1 cellular context compared by ENCODE assay signal in the genomic region with DNA sequence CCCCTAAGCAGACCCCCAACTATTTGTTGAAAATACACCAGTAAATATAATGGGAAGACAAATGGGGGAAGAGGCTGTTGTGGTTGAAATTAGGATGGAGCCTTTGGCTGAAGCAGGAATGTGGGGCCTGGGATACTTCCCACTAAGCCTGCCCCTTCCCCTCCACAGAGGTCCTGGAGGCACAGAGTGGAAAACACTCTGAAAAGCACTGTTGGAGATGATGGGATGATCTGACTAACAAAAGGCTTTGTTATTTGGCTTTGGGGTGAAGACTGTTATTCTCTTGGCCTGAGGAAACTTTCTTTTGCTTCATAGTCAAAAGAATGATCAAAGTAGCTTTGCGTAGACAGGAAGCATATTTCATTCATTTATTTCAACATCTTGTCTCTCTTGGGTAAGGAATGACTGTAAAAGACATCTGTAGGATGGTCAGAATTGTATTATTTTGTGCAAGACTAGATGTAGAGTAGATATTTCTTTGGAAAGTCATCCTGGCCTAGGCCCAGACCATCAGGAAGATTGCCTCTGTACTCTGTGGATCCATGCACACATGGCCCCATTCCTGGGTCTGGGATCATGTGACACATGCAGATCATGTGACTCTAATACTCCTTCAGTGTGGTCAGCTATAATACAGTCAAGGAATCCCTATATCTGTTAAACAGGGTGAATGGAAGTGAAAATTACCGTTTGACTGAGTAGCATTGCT.
TF ChIP-seq lines count a peak whose summit lies in the region.

No MANE protein-coding gene starts in this region.

TF ChIP-seq in GM23338, 12 proteins besides CTCF, POLR2A, EP300 and RAD21 (continued from another document):
- TF ChIP-seq, protein P1, sequence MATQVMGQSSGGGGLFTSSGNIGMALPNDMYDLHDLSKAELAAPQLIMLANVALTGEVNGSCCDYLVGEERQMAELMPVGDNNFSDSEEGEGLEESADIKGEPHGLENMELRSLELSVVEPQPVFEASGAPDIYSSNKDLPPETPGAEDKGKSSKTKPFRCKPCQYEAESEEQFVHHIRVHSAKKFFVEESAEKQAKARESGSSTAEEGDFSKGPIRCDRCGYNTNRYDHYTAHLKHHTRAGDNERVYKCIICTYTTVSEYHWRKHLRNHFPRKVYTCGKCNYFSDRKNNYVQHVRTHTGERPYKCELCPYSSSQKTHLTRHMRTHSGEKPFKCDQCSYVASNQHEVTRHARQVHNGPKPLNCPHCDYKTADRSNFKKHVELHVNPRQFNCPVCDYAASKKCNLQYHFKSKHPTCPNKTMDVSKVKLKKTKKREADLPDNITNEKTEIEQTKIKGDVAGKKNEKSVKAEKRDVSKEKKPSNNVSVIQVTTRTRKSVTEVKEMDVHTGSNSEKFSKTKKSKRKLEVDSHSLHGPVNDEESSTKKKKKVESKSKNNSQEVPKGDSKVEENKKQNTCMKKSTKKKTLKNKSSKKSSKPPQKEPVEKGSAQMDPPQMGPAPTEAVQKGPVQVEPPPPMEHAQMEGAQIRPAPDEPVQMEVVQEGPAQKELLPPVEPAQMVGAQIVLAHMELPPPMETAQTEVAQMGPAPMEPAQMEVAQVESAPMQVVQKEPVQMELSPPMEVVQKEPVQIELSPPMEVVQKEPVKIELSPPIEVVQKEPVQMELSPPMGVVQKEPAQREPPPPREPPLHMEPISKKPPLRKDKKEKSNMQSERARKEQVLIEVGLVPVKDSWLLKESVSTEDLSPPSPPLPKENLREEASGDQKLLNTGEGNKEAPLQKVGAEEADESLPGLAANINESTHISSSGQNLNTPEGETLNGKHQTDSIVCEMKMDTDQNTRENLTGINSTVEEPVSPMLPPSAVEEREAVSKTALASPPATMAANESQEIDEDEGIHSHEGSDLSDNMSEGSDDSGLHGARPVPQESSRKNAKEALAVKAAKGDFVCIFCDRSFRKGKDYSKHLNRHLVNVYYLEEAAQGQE (IDR thresholded peaks at IDR 0.05; ENCODE audit: unreplicated experiment), result no peak
- TF ChIP-seq, protein P2, sequence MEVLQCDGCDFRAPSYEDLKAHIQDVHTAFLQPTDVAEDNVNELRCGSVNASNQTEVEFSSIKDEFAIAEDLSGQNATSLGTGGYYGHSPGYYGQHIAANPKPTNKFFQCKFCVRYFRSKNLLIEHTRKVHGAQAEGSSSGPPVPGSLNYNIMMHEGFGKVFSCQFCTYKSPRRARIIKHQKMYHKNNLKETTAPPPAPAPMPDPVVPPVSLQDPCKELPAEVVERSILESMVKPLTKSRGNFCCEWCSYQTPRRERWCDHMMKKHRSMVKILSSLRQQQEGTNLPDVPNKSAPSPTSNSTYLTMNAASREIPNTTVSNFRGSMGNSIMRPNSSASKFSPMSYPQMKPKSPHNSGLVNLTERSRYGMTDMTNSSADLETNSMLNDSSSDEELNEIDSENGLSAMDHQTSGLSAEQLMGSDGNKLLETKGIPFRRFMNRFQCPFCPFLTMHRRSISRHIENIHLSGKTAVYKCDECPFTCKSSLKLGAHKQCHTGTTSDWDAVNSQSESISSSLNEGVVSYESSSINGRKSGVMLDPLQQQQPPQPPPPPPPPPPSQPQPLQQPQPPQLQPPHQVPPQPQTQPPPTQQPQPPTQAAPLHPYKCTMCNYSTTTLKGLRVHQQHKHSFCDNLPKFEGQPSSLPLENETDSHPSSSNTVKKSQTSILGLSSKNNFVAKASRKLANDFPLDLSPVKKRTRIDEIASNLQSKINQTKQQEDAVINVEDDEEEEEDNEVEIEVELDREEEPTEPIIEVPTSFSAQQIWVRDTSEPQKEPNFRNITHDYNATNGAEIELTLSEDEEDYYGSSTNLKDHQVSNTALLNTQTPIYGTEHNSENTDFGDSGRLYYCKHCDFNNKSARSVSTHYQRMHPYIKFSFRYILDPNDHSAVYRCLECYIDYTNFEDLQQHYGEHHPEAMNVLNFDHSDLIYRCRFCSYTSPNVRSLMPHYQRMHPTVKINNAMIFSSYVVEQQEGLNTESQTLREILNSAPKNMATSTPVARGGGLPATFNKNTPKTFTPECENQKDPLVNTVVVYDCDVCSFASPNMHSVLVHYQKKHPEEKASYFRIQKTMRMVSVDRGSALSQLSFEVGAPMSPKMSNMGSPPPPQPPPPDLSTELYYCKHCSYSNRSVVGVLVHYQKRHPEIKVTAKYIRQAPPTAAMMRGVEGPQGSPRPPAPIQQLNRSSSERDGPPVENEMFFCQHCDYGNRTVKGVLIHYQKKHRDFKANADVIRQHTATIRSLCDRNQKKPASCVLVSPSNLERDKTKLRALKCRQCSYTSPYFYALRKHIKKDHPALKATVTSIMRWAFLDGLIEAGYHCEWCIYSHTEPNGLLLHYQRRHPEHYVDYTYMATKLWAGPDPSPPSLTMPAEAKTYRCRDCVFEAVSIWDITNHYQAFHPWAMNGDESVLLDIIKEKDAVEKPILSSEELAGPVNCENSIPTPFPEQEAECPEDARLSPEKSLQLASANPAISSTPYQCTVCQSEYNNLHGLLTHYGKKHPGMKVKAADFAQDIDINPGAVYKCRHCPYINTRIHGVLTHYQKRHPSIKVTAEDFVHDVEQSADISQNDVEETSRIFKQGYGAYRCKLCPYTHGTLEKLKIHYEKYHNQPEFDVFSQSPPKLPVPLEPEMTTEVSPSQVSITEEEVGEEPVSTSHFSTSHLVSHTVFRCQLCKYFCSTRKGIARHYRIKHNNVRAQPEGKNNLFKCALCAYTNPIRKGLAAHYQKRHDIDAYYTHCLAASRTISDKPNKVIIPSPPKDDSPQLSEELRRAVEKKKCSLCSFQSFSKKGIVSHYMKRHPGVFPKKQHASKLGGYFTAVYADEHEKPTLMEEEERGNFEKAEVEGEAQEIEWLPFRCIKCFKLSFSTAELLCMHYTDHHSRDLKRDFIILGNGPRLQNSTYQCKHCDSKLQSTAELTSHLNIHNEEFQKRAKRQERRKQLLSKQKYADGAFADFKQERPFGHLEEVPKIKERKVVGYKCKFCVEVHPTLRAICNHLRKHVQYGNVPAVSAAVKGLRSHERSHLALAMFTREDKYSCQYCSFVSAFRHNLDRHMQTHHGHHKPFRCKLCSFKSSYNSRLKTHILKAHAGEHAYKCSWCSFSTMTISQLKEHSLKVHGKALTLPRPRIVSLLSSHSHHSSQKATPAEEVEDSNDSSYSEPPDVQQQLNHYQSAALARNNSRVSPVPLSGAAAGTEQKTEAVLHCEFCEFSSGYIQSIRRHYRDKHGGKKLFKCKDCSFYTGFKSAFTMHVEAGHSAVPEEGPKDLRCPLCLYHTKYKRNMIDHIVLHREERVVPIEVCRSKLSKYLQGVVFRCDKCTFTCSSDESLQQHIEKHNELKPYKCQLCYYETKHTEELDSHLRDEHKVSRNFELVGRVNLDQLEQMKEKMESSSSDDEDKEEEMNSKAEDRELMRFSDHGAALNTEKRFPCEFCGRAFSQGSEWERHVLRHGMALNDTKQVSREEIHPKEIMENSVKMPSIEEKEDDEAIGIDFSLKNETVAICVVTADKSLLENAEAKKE (CRISPR knock-in tag; IDR thresholded peaks at IDR 0.05), result peak; percentile 31; the same call in 1 of the 2 replicates
TF ChIP-seq in GM23338: peak in this region for 1.
